In the genomic region with DNA sequence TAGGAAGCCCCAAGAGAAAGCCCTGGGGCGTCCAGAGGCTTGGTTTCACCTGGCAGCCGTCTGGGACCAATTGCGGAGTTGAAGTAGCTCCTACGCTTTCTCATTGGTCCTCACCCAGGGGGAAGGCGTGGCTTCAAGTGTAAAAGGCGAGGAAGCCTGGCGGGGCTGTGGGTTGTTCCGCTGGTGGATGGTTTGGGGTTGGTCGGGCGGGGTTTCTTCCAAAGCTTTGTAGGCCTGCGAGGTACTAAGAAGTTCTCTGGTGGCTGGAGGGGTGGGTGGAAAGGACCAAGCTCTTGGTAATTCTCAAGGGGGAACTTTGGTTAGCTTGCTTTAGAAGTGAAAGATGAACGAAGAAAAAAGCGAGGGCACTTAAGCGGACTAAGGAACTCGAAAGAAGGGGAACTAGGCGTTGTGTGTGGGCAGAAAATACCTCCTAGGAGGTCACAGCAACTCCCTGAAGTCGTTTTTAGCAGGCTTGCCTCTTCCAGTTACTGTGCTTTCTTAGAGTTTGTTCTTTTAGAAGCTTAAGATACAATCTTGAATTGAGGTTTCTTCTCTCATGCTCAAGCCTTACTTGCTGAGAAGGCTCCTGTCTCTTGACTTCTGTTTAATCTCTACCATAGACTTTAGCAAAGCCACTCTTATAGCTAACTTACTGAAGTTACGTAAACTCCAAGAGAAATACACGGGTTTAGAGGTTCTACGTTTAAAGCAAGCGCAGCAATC, we compare ENCODE assay signal across 10 cellular contexts. TPM values are rescaled to one million over a fixed set of nuclear protein-coding genes. Genes with fewer than 3 reads are reported as not detected.
DNase-seq lines count a peak whose midpoint lies in the region; ATAC-seq, FAIRE-seq and TF ChIP-seq lines count a peak whose summit lies in the region.
"Had no signal": no experiment of that assay in that cellular context is flagged by ENCODE, and none has a peak within 500 bp of the region (broad histone marks: within the 10 kb centered on the region; RNA-seq: fewer than 3 reads in every experiment).

No MANE protein-coding gene starts in this region.

- H3K9ac ChIP-seq in HepG2 (ENCODE audit: insufficient read depth, low read depth, low read length): no peak overlapping the region

- no peak overlapping the region for H3K27ac ChIP-seq in right lobe of liver
- H3K27ac ChIP-seq in HepG2 (ENCODE audit: extremely low read length, insufficient read depth, low read length): no peak overlapping the region
- H3K27ac ChIP-seq in gastroesophageal sphincter: peak overlapping the region in 1 of 4 donors; percentile 19
- H3K27ac ChIP-seq: uterus had no signal

- no peaks in the 10 kb centered on the region for H3K27me3 ChIP-seq in right lobe of liver
- H3K27me3 ChIP-seq in HepG2 (ENCODE audit: control insufficient read depth in 1 of 2, insufficient read depth in 2 of 2, low read length in 2 of 2): peaks cover 0 to 21% of the 10 kb centered on the region in 2 experiments; a peak in 3 of 5 replicates
- H3K27me3 ChIP-seq in gastroesophageal sphincter: no peaks in the 10 kb centered on the region
- H3K27me3 ChIP-seq: uterus had no signal

- no peaks in the 10 kb centered on the region for H3K79me2 ChIP-seq in HepG2 (ENCODE audit: insufficient read depth, low read length)

- H3K4me2 ChIP-seq in HepG2 (ENCODE audit: low read depth, low read length): no peak overlapping the region

- POLR2A ChIA-PET in HepG2 (lab: Yijun Ruan, JAX): no interaction called here

- H3K4me3 ChIP-seq in right lobe of liver (no peak overlapping the region), HepG2 (replicated peaks in 1 of 3; ENCODE audit: insufficient read depth in 1 of 3, low read depth in 2 of 3, low read length in 3 of 3) (no peak overlapping the region), gastroesophageal sphincter (peak overlapping the region in 1 of 2 donors; percentile 15)
- H3K4me3 ChIP-seq: uterus had no signal

- TF ChIP-seq EP300 in HepG2 (IDR thresholded peaks at IDR 0.05; ENCODE audit: low read depth in 2 of 2, low read length in 2 of 2): no peak
- no peak for TF ChIP-seq EP300 in HepG2 (CRISPR knock-in tag; IDR thresholded peaks at IDR 0.05; ENCODE audit: borderline replicate concordance)
- no peak for TF ChIP-seq EP300 in gastroesophageal sphincter (IDR thresholded peaks at IDR 0.05)

- no TSS peak for BruUV-seq in HepG2 (replicated peaks; lab: Mats Ljungman, UMichigan)

- no peak for FAIRE-seq in HepG2 (lab: Jason Lieb, UNC)
- FAIRE-seq: A204.1 had no signal

- H3K4me1 ChIP-seq in right lobe of liver (no peaks in the 10 kb centered on the region), HepG2 (ENCODE audit: insufficient read depth, low read length) (no peaks in the 10 kb centered on the region), gastroesophageal sphincter (no peaks in the 10 kb centered on the region)
- H3K4me1 ChIP-seq: uterus had no signal

- peak; percentile 48 to 70 (median 60) for DNase-seq in right lobe of liver
- DNase-seq in HepG2 (ENCODE audit: low spot score): no peak
- peak; percentile 36 to 67 for DNase-seq in activated CD4-positive, alpha-beta T cell treated with anti-CD3 and anti-CD28 coated beads, Interleukin-2, amount 50 U/mL, for 24 hours (ENCODE audit: low read depth in 1 of 2, low spot score in 1 of 2)
- DNase-seq in stimulated activated CD4-positive, alpha-beta T cell treated with anti-CD3 and anti-CD28 coated beads, Interleukin-1b, Interleukin-23, amount 100 ng/mL, for 24 hours (ENCODE audit: low read depth in 4 of 4, low spot score in 1 of 4): peak; percentile 19 to 59 (median 45)
- DNase-seq in GOT3 (lab: John Stamatoyannopoulos, UW): no peak
- DNase-seq in SW 1271 (lab: John Stamatoyannopoulos, UW): no peak

- intact Hi-C loops in right lobe of liver (cut with DNase I) (no loop called here), HepG2 (cut with micrococcal nuclease; ENCODE audit: unreplicated experiment) (no loop called here)

- no peaks in the 10 kb centered on the region for H4K20me1 ChIP-seq in HepG2 (ENCODE audit: insufficient read depth, low read length)

- in situ Hi-C loops in HepG2 (cut with HindIII; ENCODE audit: extremely low pct_ligation_motif_present, low pct_unique_long_range_greater_than_20kb): no loop called here

- WGBS in right lobe of liver (ENCODE audit: insufficient coverage, low coverage, low lambda C conversion rate, missing lambda C conversion rate): 57% methylated on average over 17 of the region's 21 CpGs
- WGBS in HepG2 (ENCODE audit: low lambda C conversion rate): 50% methylated on average over 20 of the region's 21 CpGs
- 72 to 73% methylated on average over 11 to 17 of the region's 21 CpGs for WGBS in gastroesophageal sphincter (ENCODE audit: low coverage in 1 of 2), 2 donors

- CTCF ChIA-PET in HepG2 (lab: Yijun Ruan, JAX; ENCODE audit: low intra/inter-chr PET ratio, low total read pairs): no interaction called here

- H3K9me3 ChIP-seq in right lobe of liver (no peaks in the 10 kb centered on the region), HepG2 (ENCODE audit: low read length) (no peaks in the 10 kb centered on the region), gastroesophageal sphincter (no peaks in the 10 kb centered on the region)
- H3K9me3 ChIP-seq: uterus had no signal

- peak; percentile 30 for TF ChIP-seq POLR2A in right lobe of liver (IDR thresholded peaks at IDR 0.05)
- no peak for TF ChIP-seq POLR2A in HepG2 (IDR thresholded peaks at IDR 0.05; ENCODE audit: insufficient read depth in 1 of 2, low read depth in 2 of 2, low read length in 2 of 2)
- TF ChIP-seq POLR2A in gastroesophageal sphincter (IDR thresholded peaks at IDR 0.05): no peak

- H3K36me3 ChIP-seq in right lobe of liver (no peaks in the 10 kb centered on the region), HepG2 (replicated peaks in 1 of 2; ENCODE audit: control insufficient read depth in 1 of 2, insufficient read depth in 2 of 2, low read length in 2 of 2) (no peaks in the 10 kb centered on the region), gastroesophageal sphincter (no peaks in the 10 kb centered on the region)
- H3K36me3 ChIP-seq: uterus had no signal

- TF ChIP-seq CTCF in right lobe of liver (IDR thresholded peaks at IDR 0.05): no peak
- TF ChIP-seq CTCF in HepG2 (CRISPR knock-in tag; IDR thresholded peaks at IDR 0.05): no peak
- TF ChIP-seq CTCF in gastroesophageal sphincter (IDR thresholded peaks at IDR 0.05): no peak

- ATAC-seq in right lobe of liver (peak; percentile 63 to 81 (median 76)), HepG2 (no peak), HG03520 (IDR thresholded peaks at IDR 0.05; ENCODE audit: unreplicated experiment) (peak; percentile 83), gastroesophageal sphincter (peak; percentile 58)

- no peak overlapping the region for H2AFZ ChIP-seq in HepG2 (ENCODE audit: low read length)

- no peak for TF ChIP-seq RAD21 in HepG2 (CRISPR knock-in tag; IDR thresholded peaks at IDR 0.05)

TF ChIP-seq in HepG2, 621 proteins besides CTCF, POLR2A, EP300 and RAD21 (continues in another document):
- TF ChIP-seq, protein P1, sequence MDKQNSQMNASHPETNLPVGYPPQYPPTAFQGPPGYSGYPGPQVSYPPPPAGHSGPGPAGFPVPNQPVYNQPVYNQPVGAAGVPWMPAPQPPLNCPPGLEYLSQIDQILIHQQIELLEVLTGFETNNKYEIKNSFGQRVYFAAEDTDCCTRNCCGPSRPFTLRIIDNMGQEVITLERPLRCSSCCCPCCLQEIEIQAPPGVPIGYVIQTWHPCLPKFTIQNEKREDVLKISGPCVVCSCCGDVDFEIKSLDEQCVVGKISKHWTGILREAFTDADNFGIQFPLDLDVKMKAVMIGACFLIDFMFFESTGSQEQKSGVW (CRISPR knock-in tag; IDR thresholded peaks at IDR 0.05; ENCODE audit: borderline replicate concordance): no peak
- TF ChIP-seq ZNF451 (CRISPR knock-in tag; IDR thresholded peaks at IDR 0.05) (no peak), PPARG (CRISPR knock-in tag; conservative IDR thresholded peaks at IDR 0.05) (no peak), ZFY (CRISPR knock-in tag; IDR thresholded peaks at IDR 0.05) (no peak), MEIS1 (CRISPR knock-in tag; IDR thresholded peaks at IDR 0.05; ENCODE audit: borderline replicate concordance) (no peak), KDM4B (CRISPR knock-in tag; IDR thresholded peaks at IDR 0.05) (no peak), BRD4 (CRISPR knock-in tag; IDR thresholded peaks at IDR 0.05) (no peak), HIVEP1 (CRISPR knock-in tag; IDR thresholded peaks at IDR 0.05) (no peak), MIXL1 (CRISPR knock-in tag; IDR thresholded peaks at IDR 0.05) (no peak)
- TF ChIP-seq, protein P2, sequence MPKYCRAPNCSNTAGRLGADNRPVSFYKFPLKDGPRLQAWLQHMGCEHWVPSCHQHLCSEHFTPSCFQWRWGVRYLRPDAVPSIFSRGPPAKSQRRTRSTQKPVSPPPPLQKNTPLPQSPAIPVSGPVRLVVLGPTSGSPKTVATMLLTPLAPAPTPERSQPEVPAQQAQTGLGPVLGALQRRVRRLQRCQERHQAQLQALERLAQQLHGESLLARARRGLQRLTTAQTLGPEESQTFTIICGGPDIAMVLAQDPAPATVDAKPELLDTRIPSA (CRISPR knock-in tag; IDR thresholded peaks at IDR 0.05; ENCODE audit: borderline replicate concordance): no peak

RNA-seq across cellular contexts. Expression of a gene that starts 36.7 kb away (rescaled TPM):
- total RNA-seq in right lobe of liver: 10 to 100 TPM in 2 of 6 experiments, 1 to 10 TPM in 4; 3.3 to 15.6 (median 6.1) TPM
- total RNA-seq in HepG2 (2016; rRNA removed; fragmentation: Illumina TruSeq; extraction: Trizol): 3.9 and 6.1 TPM in 2 replicates
- total RNA-seq in HepG2 (2016; cell fraction: cytosol; rRNA removed; fragmentation: Illumina TruSeq; extraction: Trizol; ENCODE audit: low read depth): 1.4 and 1.8 TPM in 2 replicates
- 4.1 and 5.7 TPM in 2 replicates for total RNA-seq in HepG2 (2016; cell fraction: insoluble cytoplasmic fraction; rRNA removed; fragmentation: Illumina TruSeq; extraction: Trizol)
- total RNA-seq in HepG2 (2016; cell fraction: membrane; rRNA removed; fragmentation: Illumina TruSeq; extraction: Trizol): 6.1 and 7.7 TPM in 2 replicates
- 4.9 and 5.6 TPM in 2 replicates for total RNA-seq in HepG2 (2016; cell fraction: nucleus; rRNA removed; fragmentation: Illumina TruSeq; extraction: Trizol)
- polyA plus RNA-seq in HepG2 (2011; rRNA removed): 8.5 and 11.5 TPM in 2 replicates
- 3.6 and 4.5 TPM in 2 replicates for polyA plus RNA-seq in HepG2 (2011; cell fraction: cytosol; rRNA removed)
- polyA plus RNA-seq in HepG2 (2011; cell fraction: nucleus; rRNA removed): 6.7 and 9.8 TPM in 2 replicates
- 9.4 and 14.3 TPM in 2 replicates for polyA plus RNA-seq in HepG2 (2012)
- 2.4 and 2.5 TPM in 2 replicates for polyA plus RNA-seq in HepG2 (2016; cell fraction: cytosol; fragmentation: Illumina TruSeq; extraction: Trizol; ENCODE audit: low read depth)
- 8.0 and 8.5 TPM in 2 replicates for polyA plus RNA-seq in HepG2 (2016; cell fraction: insoluble cytoplasmic fraction; fragmentation: Illumina TruSeq; extraction: Trizol; ENCODE audit: low read depth)
- 6.7 and 7.8 TPM in 2 replicates for polyA plus RNA-seq in HepG2 (2016; cell fraction: membrane; fragmentation: Illumina TruSeq; extraction: Trizol; ENCODE audit: low read depth)
- 11.1 and 12.2 TPM in 2 replicates for polyA plus RNA-seq in HepG2 (2016; cell fraction: nucleus; fragmentation: Illumina TruSeq; extraction: Trizol; ENCODE audit: insufficient read depth, low read depth)
- polyA minus RNA-seq in HepG2 (2011; rRNA and poly(A)+ RNA removed; ENCODE audit: low replicate concordance): 3.0 and 5.4 TPM in 2 replicates
- 7.0 and 10.4 TPM in 2 replicates for polyA minus RNA-seq in HepG2 (2011; cell fraction: cytosol; rRNA and poly(A)+ RNA removed)
- 14.4 and 15.4 TPM in 2 replicates for polyA minus RNA-seq in HepG2 (2011; cell fraction: nucleus; rRNA and poly(A)+ RNA removed)
- 10 to 100 TPM; 19.3 to 27.1 (median 22.4) TPM for total RNA-seq in gastroesophageal sphincter

Comparison
In these comparisons a context has a peak if more than half of its experiments do, and no peak if none do; other contexts are left out.
1. DNase-seq: peak in right lobe of liver (3 of 3), activated CD4-positive, alpha-beta T cell treated with anti-CD3 and anti-CD28 coated beads, Interleukin-2, amount 50 U/mL, for 24 hours (2 of 2) and stimulated activated CD4-positive, alpha-beta T cell treated with anti-CD3 and anti-CD28 coated beads, Interleukin-1b, Interleukin-23, amount 100 ng/mL, for 24 hours (4 of 4); none in HepG2 (single experiment), GOT3 (single experiment) and SW 1271 (0 of 2).